1 cellular context compared by ENCODE assay signal in the genomic region with DNA sequence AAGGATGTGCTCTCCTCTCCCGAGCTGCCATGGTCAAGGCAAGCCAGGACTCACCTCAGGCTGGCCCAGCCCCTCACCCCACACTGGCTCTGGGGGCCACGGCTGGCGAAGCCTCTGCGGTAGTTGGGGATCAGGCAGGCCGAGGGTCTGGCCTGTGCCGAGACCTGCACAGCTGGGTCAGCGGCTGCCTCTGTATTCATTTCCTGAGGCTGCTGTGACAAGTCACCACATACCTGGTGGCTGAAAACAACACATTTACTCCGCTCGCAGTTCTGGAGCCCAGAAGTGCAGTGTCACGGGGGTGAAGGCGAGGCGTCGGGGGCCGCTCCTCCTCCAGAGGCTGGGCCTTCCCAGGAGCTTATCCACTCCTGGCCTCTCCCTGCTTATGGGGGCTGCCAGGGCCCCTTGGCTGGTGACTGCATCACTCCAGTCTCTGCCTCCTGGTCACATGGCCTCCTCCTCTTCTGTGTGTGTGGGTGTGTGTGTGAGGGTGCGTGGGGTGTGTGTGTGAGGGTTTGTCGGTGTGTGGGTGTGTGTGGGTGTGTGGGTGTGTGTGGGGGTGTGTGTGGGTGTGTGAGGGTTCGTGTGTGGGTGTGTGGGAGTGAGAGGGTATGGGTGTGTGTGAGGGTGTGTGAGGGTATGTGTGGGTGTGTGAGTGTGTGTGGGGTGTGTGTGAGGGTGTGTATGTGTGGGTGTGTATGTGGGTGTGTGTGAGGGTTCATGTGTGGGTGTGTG.
TF ChIP-seq lines count a peak whose summit lies in the region.

No MANE protein-coding gene starts in this region.

TF ChIP-seq in IMR-90, 13 proteins besides CTCF, POLR2A, EP300 and RAD21:
- TF ChIP-seq RCOR1 (IDR thresholded peaks at IDR 0.05; ENCODE audit: insufficient replicate concordance, low read length), result no peak
- no peak for TF ChIP-seq CEBPB (IDR thresholded peaks at IDR 0.05; ENCODE audit: low read depth, low read length)
- TF ChIP-seq, protein P1, sequence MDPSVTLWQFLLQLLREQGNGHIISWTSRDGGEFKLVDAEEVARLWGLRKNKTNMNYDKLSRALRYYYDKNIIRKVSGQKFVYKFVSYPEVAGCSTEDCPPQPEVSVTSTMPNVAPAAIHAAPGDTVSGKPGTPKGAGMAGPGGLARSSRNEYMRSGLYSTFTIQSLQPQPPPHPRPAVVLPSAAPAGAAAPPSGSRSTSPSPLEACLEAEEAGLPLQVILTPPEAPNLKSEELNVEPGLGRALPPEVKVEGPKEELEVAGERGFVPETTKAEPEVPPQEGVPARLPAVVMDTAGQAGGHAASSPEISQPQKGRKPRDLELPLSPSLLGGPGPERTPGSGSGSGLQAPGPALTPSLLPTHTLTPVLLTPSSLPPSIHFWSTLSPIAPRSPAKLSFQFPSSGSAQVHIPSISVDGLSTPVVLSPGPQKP (IDR thresholded peaks at IDR 0.05; ENCODE audit: borderline replicate concordance, low read depth, low read length), result no peak
- TF ChIP-seq MXI1 (IDR thresholded peaks at IDR 0.05; ENCODE audit: borderline replicate concordance, low read depth, low read length), result no peak
- TF ChIP-seq, protein P2, sequence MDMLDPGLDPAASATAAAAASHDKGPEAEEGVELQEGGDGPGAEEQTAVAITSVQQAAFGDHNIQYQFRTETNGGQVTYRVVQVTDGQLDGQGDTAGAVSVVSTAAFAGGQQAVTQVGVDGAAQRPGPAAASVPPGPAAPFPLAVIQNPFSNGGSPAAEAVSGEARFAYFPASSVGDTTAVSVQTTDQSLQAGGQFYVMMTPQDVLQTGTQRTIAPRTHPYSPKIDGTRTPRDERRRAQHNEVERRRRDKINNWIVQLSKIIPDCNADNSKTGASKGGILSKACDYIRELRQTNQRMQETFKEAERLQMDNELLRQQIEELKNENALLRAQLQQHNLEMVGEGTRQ (IDR thresholded peaks at IDR 0.05; ENCODE audit: low read depth, low read length), result no peak
- no peak for TF ChIP-seq MAZ (IDR thresholded peaks at IDR 0.05; ENCODE audit: borderline replicate concordance, low read depth, low read length)
- TF ChIP-seq BHLHE40 (IDR thresholded peaks at IDR 0.05; ENCODE audit: low read depth, low read length), result no peak
